Comparison of ENCODE assay signal across 19 cellular contexts in genomic region chr18:10402876-10403559, GRCh38. TPM values are rescaled to one million over a fixed set of nuclear protein-coding genes. Genes with fewer than 3 reads are reported as not detected.
"Had no signal": no experiment of that assay in that cellular context is flagged by ENCODE, and none has a peak within 500 bp of the region (broad histone marks: within the 10 kb centered on the region; RNA-seq: fewer than 3 reads in every experiment).

No MANE protein-coding gene starts in this region.

- H3K9me3 Mint-ChIP-seq: activated B cell treated with CpG ODN at 0.5 μM for 24 hours; activated CD4-positive, alpha-beta memory T cell treated with anti-CD3 and anti-CD28 coated beads for 36 hours; activated T-helper 1 cell treated with anti-CD3 and anti-CD28 coated beads, Interleukin-12 subunit alpha, Interleukin-12 subunit beta, Interleukin-2, Interleukin-4 antibody, amounts not matched to agents 30 ng/mL and 10 ng/mL and 1 ng/mL, durations not matched to agents 14 hours and 24 hours and 36 hours; stimulated activated naive B cell treated with anti-CD40 and anti-IgM and Interleukin-4, amounts not matched to agents 10 μg/mL and 1 μg/mL and 100 μg/mL, for 72 hours had no signal

- H3K4me3 Mint-ChIP-seq: activated B cell treated with CpG ODN at 0.5 μM for 24 hours; activated CD4-positive, alpha-beta memory T cell treated with anti-CD3 and anti-CD28 coated beads for 36 hours; activated naive CD8-positive, alpha-beta T cell; activated T-helper 1 cell treated with anti-CD3 and anti-CD28 coated beads, Interleukin-12 subunit alpha, Interleukin-12 subunit beta, Interleukin-2, Interleukin-4 antibody, amounts not matched to agents 30 ng/mL and 10 ng/mL and 1 ng/mL, durations not matched to agents 14 hours and 24 hours and 36 hours; stimulated activated naive B cell treated with anti-CD40 and anti-IgM and Interleukin-4, amounts not matched to agents 10 μg/mL and 1 μg/mL and 100 μg/mL, for 72 hours had no signal

- H3K36me3 Mint-ChIP-seq: activated CD4-positive, alpha-beta memory T cell treated with anti-CD3 and anti-CD28 coated beads for 36 hours; activated naive CD8-positive, alpha-beta T cell; stimulated activated naive B cell treated with anti-CD40 and anti-IgM and Interleukin-4, amounts not matched to agents 10 μg/mL and 1 μg/mL and 100 μg/mL, for 72 hours had no signal

- H3K27me3 ChIP-seq: cardiac muscle cell, foreskin keratinocyte, hepatocyte, ovary, thyroid gland had no signal

- H3K36me3 ChIP-seq: cardiac muscle cell, ovary, sigmoid colon, thyroid gland had no signal

- H3K27ac ChIP-seq: cardiac muscle cell, foreskin keratinocyte, hepatocyte, ovary, thyroid gland had no signal

- H3K27ac Mint-ChIP-seq: activated B cell treated with CpG ODN at 0.5 μM for 24 hours; activated CD4-positive, alpha-beta memory T cell treated with anti-CD3 and anti-CD28 coated beads for 36 hours; activated naive CD8-positive, alpha-beta T cell; activated T-helper 1 cell treated with anti-CD3 and anti-CD28 coated beads, Interleukin-12 subunit alpha, Interleukin-12 subunit beta, Interleukin-2, Interleukin-4 antibody, amounts not matched to agents 30 ng/mL and 10 ng/mL and 1 ng/mL, durations not matched to agents 14 hours and 24 hours and 36 hours; stimulated activated naive B cell treated with anti-CD40 and anti-IgM and Interleukin-4, amounts not matched to agents 10 μg/mL and 1 μg/mL and 100 μg/mL, for 72 hours had no signal

- ATAC-seq: foreskin keratinocyte; left colon; stimulated activated naive B cell treated with anti-CD40 and anti-IgM and Interleukin-4, amounts not matched to agents 10 μg/mL and 1 μg/mL and 100 μg/mL, for 72 hours had no signal

- H3K4me3 ChIP-seq: cardiac muscle cell, hepatocyte, ovary, sigmoid colon, thyroid gland had no signal

- DNase-seq: activated B cell treated with CpG ODN at 0.5 μM for 24 hours; activated CD4-positive, alpha-beta memory T cell treated with anti-CD3 and anti-CD28 coated beads for 36 hours; activated CD4-positive, alpha-beta T cell treated with anti-CD3 and anti-CD28 coated beads for 4 hours; activated gamma-delta T cell treated with Interleukin-2 at 50 U/mL for 16 hours; activated T-cell treated with anti-CD3 and anti-CD28 coated beads for 4 hours; dermis blood vessel endothelial cell; foreskin keratinocyte; left colon; mammary epithelial cell; ovary; sigmoid colon; stimulated activated CD4-positive, alpha-beta T cell treated with anti-CD3 and anti-CD28 coated beads, Interleukin-4, amount 100 ng/mL, for 4 hours; stimulated activated naive B cell treated with anti-CD40 and anti-IgM and Interleukin-4, amounts not matched to agents 10 μg/mL and 1 μg/mL and 100 μg/mL, for 72 hours; thyroid gland had no signal

- H3K9me3 ChIP-seq: ovary, sigmoid colon, thyroid gland had no signal

RNA-seq across cellular contexts. Expression of gene APCDD1, which starts 51.4 kb away (rescaled TPM):
- total RNA-seq: activated CD4-positive, alpha-beta memory T cell treated with anti-CD3 and anti-CD28 coated beads for 36 hours; activated T-helper 1 cell treated with anti-CD3 and anti-CD28 coated beads, Interleukin-12 subunit alpha, Interleukin-12 subunit beta, Interleukin-2, Interleukin-4 antibody, amounts not matched to agents 30 ng/mL and 10 ng/mL and 1 ng/mL, durations not matched to agents 14 hours and 24 hours and 36 hours; epithelial cell of proximal tubule had no signal
